In the genomic region with DNA sequence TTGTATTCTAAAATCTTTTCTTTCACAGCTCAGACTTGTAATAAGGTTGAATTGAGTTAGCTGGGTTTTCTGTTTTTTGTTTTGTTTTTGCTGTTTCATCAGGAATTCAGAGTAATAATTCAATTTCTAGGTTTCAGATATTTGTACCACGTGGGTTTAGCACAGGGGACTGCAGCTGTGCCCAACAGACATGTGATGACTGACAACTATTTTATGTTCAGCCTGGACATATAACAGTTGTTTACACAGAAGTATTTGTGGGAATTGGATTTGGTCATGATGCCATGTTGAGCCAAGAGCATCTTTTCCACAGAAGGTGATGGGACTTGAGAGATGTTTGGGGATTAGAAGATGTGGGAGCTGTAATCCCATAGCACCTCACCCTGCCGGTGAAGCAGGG, we compare ENCODE assay signal across 14 cellular contexts.
"Had no signal": no experiment of that assay in that cellular context is flagged by ENCODE, and none has a peak within 500 bp of the region (broad histone marks: within the 10 kb centered on the region; RNA-seq: fewer than 3 reads in every experiment).

No MANE protein-coding gene starts in this region.

- H3K4me1 ChIP-seq: foreskin keratinocyte, left lung, SJSA1, upper lobe of right lung had no signal

- H3K36me3 ChIP-seq: left lung, SJSA1 had no signal

- H3K4me3 ChIP-seq: left lung, SJSA1, upper lobe of right lung had no signal

- DNase-seq: activated T-cell treated with anti-CD3 and anti-CD28 coated beads for 4 hours, amygdala, cortex of kidney, foreskin keratinocyte, hippocampal formation, kidney glomerular epithelial cell, left lung, mammary epithelial cell, midbrain, occipital lobe, T-helper 9 cell, upper lobe of right lung had no signal

- H3K4me3 Mint-ChIP-seq: activated CD8-positive, alpha-beta memory T cell treated with anti-CD3 and anti-CD28 coated beads, Interleukin-2, amount 10 ng/mL, durations not matched to agents 7 days and 5 days had no signal

- H3K27ac Mint-ChIP-seq: activated CD8-positive, alpha-beta memory T cell treated with anti-CD3 and anti-CD28 coated beads, Interleukin-2, amount 10 ng/mL, durations not matched to agents 7 days and 5 days had no signal

- H3K9me3 ChIP-seq: left lung, SJSA1, upper lobe of right lung had no signal

- H3K27me3 Mint-ChIP-seq: activated CD8-positive, alpha-beta memory T cell treated with anti-CD3 and anti-CD28 coated beads, Interleukin-2, amount 10 ng/mL, durations not matched to agents 7 days and 5 days had no signal

- H3K27ac ChIP-seq: foreskin keratinocyte, left lung, SJSA1, upper lobe of right lung had no signal

- H3K27me3 ChIP-seq: foreskin keratinocyte, left lung, SJSA1, upper lobe of right lung had no signal
